Comparison of ENCODE assay signal across 14 cellular contexts in genomic region chr15:84586641-84587160, GRCh38.
"Had no signal": no experiment of that assay in that cellular context is flagged by ENCODE, and none has a peak within 500 bp of the region (broad histone marks: within the 10 kb centered on the region; RNA-seq: fewer than 3 reads in every experiment).

No MANE protein-coding gene starts in this region.

- FAIRE-seq: frontal cortex, pancreas had no signal

- H3K9me3 ChIP-seq: pancreas, thoracic aorta had no signal

- ATAC-seq: activated CD8-positive, alpha-beta T cell treated with anti-CD3 and anti-CD28 coated beads, Interleukin-2, amount 10 ng/mL, durations not matched to agents 7 days and 5 days; left ventricle myocardium superior; pancreas; stimulated activated naive CD8-positive, alpha-beta T cell treated with anti-CD3 and anti-CD28 coated beads, Interleukin-15, amount 100 ng/mL, for 72 hours; WTC11 had no signal

- H3K27ac ChIP-seq: pancreas, thoracic aorta had no signal

- H3K27me3 ChIP-seq: pancreas had no signal

- H3K4me1 ChIP-seq: pancreas had no signal

- DNase-seq: activated CD4-positive, alpha-beta T cell treated with anti-CD3 and anti-CD28 coated beads for 48 hours; activated CD8-positive, alpha-beta T cell treated with anti-CD3 and anti-CD28 coated beads, Interleukin-2, amount 10 ng/mL, durations not matched to agents 7 days and 5 days; activated naive CD4-positive, alpha-beta T cell treated with anti-CD3 and anti-CD28 coated beads for 36 hours; effector memory CD4-positive, alpha-beta T cell; islet precursor cell; left ventricle myocardium superior; nephron progenitor cell; pancreas; stimulated activated CD4-positive, alpha-beta T cell treated with anti-CD3 and anti-CD28 coated beads, Interleukin-15, amount 100 ng/mL, for 24 hours; stimulated activated CD4-positive, alpha-beta T cell treated with anti-CD3 and anti-CD28 coated beads, Interleukin-4, amount 100 ng/mL, for 24 hours; stimulated activated naive CD8-positive, alpha-beta T cell treated with anti-CD3 and anti-CD28 coated beads, Interleukin-15, amount 100 ng/mL, for 72 hours had no signal

- H3K4me3 ChIP-seq: pancreas, thoracic aorta had no signal

- H3K36me3 ChIP-seq: pancreas, thoracic aorta had no signal
